ENCODE assay signal across 10 cellular contexts in the genomic region with DNA sequence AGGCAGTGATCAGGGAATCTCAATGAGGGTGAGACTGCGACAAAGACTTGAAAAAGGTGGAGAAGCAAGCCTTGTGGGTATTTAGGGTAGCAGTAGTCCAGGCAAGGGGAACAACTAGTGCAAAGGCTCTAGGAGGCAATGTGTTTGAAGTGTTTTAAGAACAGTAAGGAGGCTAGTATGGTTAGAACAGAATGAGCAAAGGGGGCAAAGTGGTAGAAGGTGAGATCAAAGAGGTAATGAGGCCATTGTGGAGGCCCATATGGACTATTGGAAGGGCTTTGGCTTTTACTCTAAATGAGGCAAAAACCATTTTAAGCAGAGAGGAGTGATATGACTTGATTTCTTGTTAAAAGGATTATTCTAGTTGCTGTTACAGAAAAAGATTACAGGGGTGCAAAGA. TPM values are rescaled to one million over a fixed set of nuclear protein-coding genes. Genes with fewer than 3 reads are reported as not detected.
DNase-seq lines count a peak whose midpoint lies in the region; ATAC-seq and TF ChIP-seq lines count a peak whose summit lies in the region.
"Had no signal": no experiment of that assay in that cellular context is flagged by ENCODE, and none has a peak within 500 bp of the region (broad histone marks: within the 10 kb centered on the region; RNA-seq: fewer than 3 reads in every experiment).

No MANE protein-coding gene starts in this region.

- H3K4ac ChIP-seq in mesendoderm (ENCODE audit: low read depth, low read length): no peak overlapping the region

- H3K23ac ChIP-seq in mesendoderm (ENCODE audit: low read length): no peak overlapping the region

- no peak overlapping the region for H2AFZ ChIP-seq in ACC112 (ENCODE audit: low read length, unreplicated experiment)

- DNase-seq in Calu3 (no peak), mesendoderm (no peak), NCI-H2107 treated with DMSO at 0.1 percent for 48 hours (lab: John Stamatoyannopoulos, UW; ENCODE audit: unreplicated experiment) (no peak), NCI-H128 (lab: John Stamatoyannopoulos, UW; ENCODE audit: unreplicated experiment) (no peak), NCI-H345 treated with DMSO at 0.1 percent for 48 hours (lab: John Stamatoyannopoulos, UW; ENCODE audit: unreplicated experiment) (no peak)
- DNase-seq in activated T-helper 1 cell treated with anti-CD3 and anti-CD28 coated beads, Interleukin-12 subunit alpha, Interleukin-12 subunit beta, Interleukin-2, Interleukin-4 antibody, amounts not matched to agents 30 ng/mL and 10 ng/mL and 1 ng/mL, durations not matched to agents 14 hours and 24 hours and 36 hours (ENCODE audit: low spot score): no peak
- DNase-seq: posterior cingulate gyrus; stimulated activated CD4-positive, alpha-beta T cell treated with anti-CD3 and anti-CD28 coated beads, Interleukin-4, amount 100 ng/mL, for 4 hours had no signal

- H3K4me1 Mint-ChIP-seq in Calu3 (ENCODE audit: low read depth, unreplicated experiment): peaks cover 38% of the 10 kb centered on the region
- peaks cover 81% of the 10 kb centered on the region for H3K4me1 Mint-ChIP-seq in activated T-helper 1 cell treated with anti-CD3 and anti-CD28 coated beads, Interleukin-12 subunit alpha, Interleukin-12 subunit beta, Interleukin-2, Interleukin-4 antibody, amounts not matched to agents 30 ng/mL and 10 ng/mL and 1 ng/mL, durations not matched to agents 14 hours and 24 hours and 36 hours (ENCODE audit: low read depth)

- no peak overlapping the region for H4K5ac ChIP-seq in mesendoderm (ENCODE audit: low read length)

- H3K56ac ChIP-seq in mesendoderm (ENCODE audit: low read length): peak overlapping the region; percentile 31

- H2BK5ac ChIP-seq in mesendoderm (ENCODE audit: low read length): no peak overlapping the region

- H3K36me3 ChIP-seq in ACC112 (ENCODE audit: insufficient read depth, low read length): peaks cover 13% of the 10 kb centered on the region
- no peaks in the 10 kb centered on the region for H3K36me3 ChIP-seq in mesendoderm (ENCODE audit: control insufficient read depth, insufficient read depth, low read length)

- H3K27ac ChIP-seq in ACC112 (ENCODE audit: low read depth, low read length) (peak overlapping the region; percentile 85), mesendoderm (ENCODE audit: low read depth, low read length) (no peak overlapping the region)

- no peak overlapping the region for H3K18ac ChIP-seq in mesendoderm (ENCODE audit: low read length)

- intact Hi-C loops in Calu3 (cut with micrococcal nuclease; ENCODE audit: unreplicated experiment): no loop called here
- intact Hi-C loops in activated T-helper 1 cell treated with anti-CD3 and anti-CD28 coated beads, Interleukin-12 subunit alpha, Interleukin-12 subunit beta, Interleukin-2, Interleukin-4 antibody, amounts not matched to agents 30 ng/mL and 10 ng/mL and 1 ng/mL, durations not matched to agents 14 hours and 24 hours and 36 hours (cut with micrococcal nuclease): no loop called here

- CTCF ChIA-PET in Calu3 (lab: Charles Lee): no interaction called here

- no peak overlapping the region for H3K4me2 ChIP-seq in mesendoderm (ENCODE audit: low read length)

- no CpG with 5 or more reads among the region's 1 CpG for WGBS in mesendoderm (ENCODE audit: extremely low coverage, insufficient coverage, low lambda C conversion rate)

- no peak for TF ChIP-seq CTCF in Calu3 (IDR thresholded peaks at IDR 0.05; ENCODE audit: unreplicated experiment)

- H3K9ac ChIP-seq in mesendoderm (ENCODE audit: low read length): no peak overlapping the region

- H2BK120ac ChIP-seq in mesendoderm (ENCODE audit: low read depth, low read length): no peak overlapping the region

- H3K27me3 ChIP-seq in ACC112 (ENCODE audit: insufficient read depth, low read length) (no peaks in the 10 kb centered on the region), mesendoderm (ENCODE audit: insufficient read depth, low read length, poor library complexity) (no peaks in the 10 kb centered on the region)

- peaks cover 92% of the 10 kb centered on the region for H3K79me2 ChIP-seq in ACC112 (ENCODE audit: control insufficient read depth, insufficient read depth, low read length, unreplicated experiment)
- H3K79me2 ChIP-seq in mesendoderm (ENCODE audit: control insufficient read depth, insufficient read depth, low read length): peaks cover 71% of the 10 kb centered on the region

- ATAC-seq in esophagus mucosa: no peak

- no peaks in the 10 kb centered on the region for H3K9me3 Mint-ChIP-seq in Calu3 (ENCODE audit: low read depth, unreplicated experiment)
- H3K9me3 Mint-ChIP-seq in activated T-helper 1 cell treated with anti-CD3 and anti-CD28 coated beads, Interleukin-12 subunit alpha, Interleukin-12 subunit beta, Interleukin-2, Interleukin-4 antibody, amounts not matched to agents 30 ng/mL and 10 ng/mL and 1 ng/mL, durations not matched to agents 14 hours and 24 hours and 36 hours: no peaks in the 10 kb centered on the region

- no peak overlapping the region for H4K8ac ChIP-seq in mesendoderm (ENCODE audit: low read depth, low read length)

- H3K4me1 ChIP-seq in ACC112 (ENCODE audit: control insufficient read depth, insufficient read depth, low read length, unreplicated experiment) (peaks cover 80% of the 10 kb centered on the region), mesendoderm (ENCODE audit: control insufficient read depth, low read depth, low read length) (peaks cover 11% of the 10 kb centered on the region)

- no peaks in the 10 kb centered on the region for H3K79me1 ChIP-seq in mesendoderm (ENCODE audit: low read length)

- H3K27me3 Mint-ChIP-seq in Calu3 (ENCODE audit: unreplicated experiment): no peaks in the 10 kb centered on the region
- no peaks in the 10 kb centered on the region for H3K27me3 Mint-ChIP-seq in activated T-helper 1 cell treated with anti-CD3 and anti-CD28 coated beads, Interleukin-12 subunit alpha, Interleukin-12 subunit beta, Interleukin-2, Interleukin-4 antibody, amounts not matched to agents 30 ng/mL and 10 ng/mL and 1 ng/mL, durations not matched to agents 14 hours and 24 hours and 36 hours (ENCODE audit: insufficient read depth)

- peaks cover 29% of the 10 kb centered on the region for H3K36me3 Mint-ChIP-seq in Calu3 (ENCODE audit: insufficient read depth, unreplicated experiment)
- H3K36me3 Mint-ChIP-seq in activated T-helper 1 cell treated with anti-CD3 and anti-CD28 coated beads, Interleukin-12 subunit alpha, Interleukin-12 subunit beta, Interleukin-2, Interleukin-4 antibody, amounts not matched to agents 30 ng/mL and 10 ng/mL and 1 ng/mL, durations not matched to agents 14 hours and 24 hours and 36 hours (ENCODE audit: low read depth): peaks cover 11% of the 10 kb centered on the region

- no peak overlapping the region for H2BK15ac ChIP-seq in mesendoderm (replicated peaks; ENCODE audit: low read depth)

- H3K27ac Mint-ChIP-seq in Calu3 (ENCODE audit: unreplicated experiment): peak overlapping the region; percentile 3
- peak overlapping the region; percentile 6 for H3K27ac Mint-ChIP-seq in activated T-helper 1 cell treated with anti-CD3 and anti-CD28 coated beads, Interleukin-12 subunit alpha, Interleukin-12 subunit beta, Interleukin-2, Interleukin-4 antibody, amounts not matched to agents 30 ng/mL and 10 ng/mL and 1 ng/mL, durations not matched to agents 14 hours and 24 hours and 36 hours

- no peak overlapping the region for H2AK5ac ChIP-seq in mesendoderm (ENCODE audit: low read length)

- no TSS peak for BruUV-seq in Calu3 (replicated peaks; lab: Mats Ljungman, UMichigan)

- peak overlapping the region; percentile 76 for H3K4me3 ChIP-seq in ACC112 (ENCODE audit: low read depth, low read length)
- no peak overlapping the region for H3K4me3 ChIP-seq in mesendoderm (ENCODE audit: low read length)

- peak overlapping the region; percentile 1 for H3K4me3 Mint-ChIP-seq in Calu3 (ENCODE audit: low read depth, unreplicated experiment)
- peak overlapping the region; percentile 0 for H3K4me3 Mint-ChIP-seq in activated T-helper 1 cell treated with anti-CD3 and anti-CD28 coated beads, Interleukin-12 subunit alpha, Interleukin-12 subunit beta, Interleukin-2, Interleukin-4 antibody, amounts not matched to agents 30 ng/mL and 10 ng/mL and 1 ng/mL, durations not matched to agents 14 hours and 24 hours and 36 hours

RNA-seq across cellular contexts. Expression of gene HIF1A, which starts 16.8 kb away (rescaled TPM):
- total RNA-seq in Calu3 (2022): 213 and 229 TPM in 2 replicates
- total RNA-seq in activated T-helper 1 cell treated with anti-CD3 and anti-CD28 coated beads, Interleukin-12 subunit alpha, Interleukin-12 subunit beta, Interleukin-2, Interleukin-4 antibody, amounts not matched to agents 30 ng/mL and 10 ng/mL and 1 ng/mL, durations not matched to agents 14 hours and 24 hours and 36 hours: 241 and 247 TPM in 2 replicates
- polyA plus RNA-seq in mesendoderm (2013, experiment 1 of 2): 212 TPM
- 208 TPM for polyA plus RNA-seq in mesendoderm (2013, experiment 2 of 2)
- total RNA-seq in esophagus mucosa: 155 TPM

RNA-seq across cellular contexts. Expression of gene SNAPC1, which starts 50.1 kb away (rescaled TPM):
- total RNA-seq in Calu3 (2022) (10.0 and 11.7 TPM in 2 replicates), esophagus mucosa (3.8 TPM)
- 10.8 and 11.0 TPM in 2 replicates for total RNA-seq in activated T-helper 1 cell treated with anti-CD3 and anti-CD28 coated beads, Interleukin-12 subunit alpha, Interleukin-12 subunit beta, Interleukin-2, Interleukin-4 antibody, amounts not matched to agents 30 ng/mL and 10 ng/mL and 1 ng/mL, durations not matched to agents 14 hours and 24 hours and 36 hours
- 13.0 TPM for polyA plus RNA-seq in mesendoderm (2013, experiment 1 of 2)
- 13.9 TPM for polyA plus RNA-seq in mesendoderm (2013, experiment 2 of 2)
